In genomic region chr19:2903326-2903725, GRCh38 we compare ENCODE assay signal across 12 cellular contexts. TPM values are rescaled to one million over a fixed set of nuclear protein-coding genes. Genes with fewer than 3 reads are reported as not detected.
"Had no signal": no experiment of that assay in that cellular context is flagged by ENCODE, and none has a peak within 500 bp of the region (broad histone marks: within the 10 kb centered on the region; RNA-seq: fewer than 3 reads in every experiment).

No MANE protein-coding gene starts in this region.

RNA-seq across cellular contexts. Expression of gene ZNF556, which starts 36.2 kb away (rescaled TPM):
- total RNA-seq: naive thymus-derived CD4-positive, alpha-beta T cell; natural killer cell; osteocyte; pulmonary artery endothelial cell; right atrium auricular region; suprapubic skin; transverse colon; upper lobe of left lung; ureter; vagina had no signal
- polyA plus RNA-seq: naive thymus-derived CD4-positive, alpha-beta T cell; pancreas; smooth muscle cell had no signal
